1 cellular context compared by ENCODE assay signal in the genomic region with DNA sequence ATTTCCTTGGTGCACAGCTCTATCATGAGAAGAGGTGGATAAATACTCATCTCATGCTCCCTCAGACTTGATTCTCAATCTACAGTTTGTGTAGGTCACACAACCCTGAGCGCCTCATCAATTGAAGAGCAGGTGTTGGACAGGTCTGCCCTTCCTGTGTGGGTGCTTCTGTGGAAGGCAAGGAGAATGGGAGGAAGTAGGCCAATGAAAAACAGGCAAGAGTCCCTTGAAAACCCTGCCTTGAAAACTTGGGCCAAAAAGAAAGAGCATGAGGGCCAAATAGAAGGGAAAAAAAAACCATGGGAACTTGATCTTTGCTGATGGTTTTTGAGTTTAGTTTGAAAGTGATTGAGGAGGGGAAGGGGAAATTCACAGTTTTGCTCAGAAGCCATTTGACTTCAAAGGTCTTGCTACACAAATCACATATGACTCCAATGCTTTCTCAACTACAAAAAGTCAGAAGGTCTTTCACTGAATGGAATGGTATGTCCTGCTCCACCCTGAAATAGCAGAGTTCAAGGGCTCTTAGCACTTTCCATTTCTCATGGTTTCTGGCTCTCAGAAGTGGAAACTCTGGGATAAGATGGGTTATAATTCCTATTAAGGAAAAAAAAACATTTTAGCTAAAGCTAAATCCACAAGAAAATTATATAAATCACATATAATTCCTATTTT.
A peak's percentile ranks its signal among the peaks of the same experiment; 100 is the strongest.
TF ChIP-seq lines count a peak whose summit lies in the region.

No MANE protein-coding gene starts in this region.

TF ChIP-seq in HepG2, 621 proteins besides CTCF, POLR2A, EP300 and RAD21 (continued from another document and continues in another):
- TF ChIP-seq, protein P1, sequence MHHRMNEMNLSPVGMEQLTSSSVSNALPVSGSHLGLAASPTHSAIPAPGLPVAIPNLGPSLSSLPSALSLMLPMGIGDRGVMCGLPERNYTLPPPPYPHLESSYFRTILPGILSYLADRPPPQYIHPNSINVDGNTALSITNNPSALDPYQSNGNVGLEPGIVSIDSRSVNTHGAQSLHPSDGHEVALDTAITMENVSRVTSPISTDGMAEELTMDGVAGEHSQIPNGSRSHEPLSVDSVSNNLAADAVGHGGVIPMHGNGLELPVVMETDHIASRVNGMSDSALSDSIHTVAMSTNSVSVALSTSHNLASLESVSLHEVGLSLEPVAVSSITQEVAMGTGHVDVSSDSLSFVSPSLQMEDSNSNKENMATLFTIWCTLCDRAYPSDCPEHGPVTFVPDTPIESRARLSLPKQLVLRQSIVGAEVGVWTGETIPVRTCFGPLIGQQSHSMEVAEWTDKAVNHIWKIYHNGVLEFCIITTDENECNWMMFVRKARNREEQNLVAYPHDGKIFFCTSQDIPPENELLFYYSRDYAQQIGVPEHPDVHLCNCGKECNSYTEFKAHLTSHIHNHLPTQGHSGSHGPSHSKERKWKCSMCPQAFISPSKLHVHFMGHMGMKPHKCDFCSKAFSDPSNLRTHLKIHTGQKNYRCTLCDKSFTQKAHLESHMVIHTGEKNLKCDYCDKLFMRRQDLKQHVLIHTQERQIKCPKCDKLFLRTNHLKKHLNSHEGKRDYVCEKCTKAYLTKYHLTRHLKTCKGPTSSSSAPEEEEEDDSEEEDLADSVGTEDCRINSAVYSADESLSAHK (CRISPR knock-in tag; IDR thresholded peaks at IDR 0.05; ENCODE audit: borderline replicate concordance) = no peak
- TF ChIP-seq, protein P2, sequence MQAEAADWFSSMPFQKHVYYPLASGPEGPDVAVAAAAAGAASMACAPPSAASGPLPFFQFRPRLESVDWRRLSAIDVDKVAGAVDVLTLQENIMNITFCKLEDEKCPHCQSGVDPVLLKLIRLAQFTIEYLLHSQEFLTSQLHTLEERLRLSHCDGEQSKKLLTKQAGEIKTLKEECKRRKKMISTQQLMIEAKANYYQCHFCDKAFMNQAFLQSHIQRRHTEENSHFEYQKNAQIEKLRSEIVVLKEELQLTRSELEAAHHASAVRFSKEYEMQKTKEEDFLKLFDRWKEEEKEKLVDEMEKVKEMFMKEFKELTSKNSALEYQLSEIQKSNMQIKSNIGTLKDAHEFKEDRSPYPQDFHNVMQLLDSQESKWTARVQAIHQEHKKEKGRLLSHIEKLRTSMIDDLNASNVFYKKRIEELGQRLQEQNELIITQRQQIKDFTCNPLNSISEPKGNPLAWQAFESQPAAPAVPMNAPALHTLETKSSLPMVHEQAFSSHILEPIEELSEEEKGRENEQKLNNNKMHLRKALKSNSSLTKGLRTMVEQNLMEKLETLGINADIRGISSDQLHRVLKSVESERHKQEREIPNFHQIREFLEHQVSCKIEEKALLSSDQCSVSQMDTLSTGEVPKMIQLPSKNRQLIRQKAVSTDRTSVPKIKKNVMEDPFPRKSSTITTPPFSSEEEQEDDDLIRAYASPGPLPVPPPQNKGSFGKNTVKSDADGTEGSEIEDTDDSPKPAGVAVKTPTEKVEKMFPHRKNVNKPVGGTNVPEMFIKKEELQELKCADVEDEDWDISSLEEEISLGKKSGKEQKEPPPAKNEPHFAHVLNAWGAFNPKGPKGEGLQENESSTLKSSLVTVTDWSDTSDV (CRISPR knock-in tag; IDR thresholded peaks at IDR 0.05) = no peak
- TF ChIP-seq ARNT (IDR thresholded peaks at IDR 0.05) (no peak), SOX6 (IDR thresholded peaks at IDR 0.05) (no peak), SOX6 (CRISPR knock-in tag; IDR thresholded peaks at IDR 0.05) (peak; percentile 84; the same call in 1 of the 2 replicates), KMT2B (CRISPR knock-in tag; IDR thresholded peaks at IDR 0.05) (no peak), ZNF260 (CRISPR knock-in tag; IDR thresholded peaks at IDR 0.05; ENCODE audit: borderline replicate concordance, low read depth) (no peak), ZNF354B (CRISPR knock-in tag; IDR thresholded peaks at IDR 0.05) (no peak), ZNF761 (CRISPR knock-in tag; conservative IDR thresholded peaks at IDR 0.05) (no peak), ZNF570 (CRISPR knock-in tag; IDR thresholded peaks at IDR 0.05; ENCODE audit: borderline replicate concordance) (no peak), MAZ (IDR thresholded peaks at IDR 0.05; ENCODE audit: borderline replicate concordance, low read depth, low read length) (no peak), MAZ (CRISPR knock-in tag; IDR thresholded peaks at IDR 0.05; ENCODE audit: low read depth) (no peak), ZBTB21 (CRISPR knock-in tag; IDR thresholded peaks at IDR 0.05) (no peak), CHCHD3 (CRISPR knock-in tag; IDR thresholded peaks at IDR 0.05) (no peak), EHMT2 (IDR thresholded peaks at IDR 0.05; ENCODE audit: borderline replicate concordance, low read depth, low read length) (peak; percentile 80; the same call in 1 of the 2 replicates), MEIS2 (CRISPR knock-in tag; IDR thresholded peaks at IDR 0.05) (no peak), CBFB (CRISPR knock-in tag; IDR thresholded peaks at IDR 0.05) (no peak), ETV6 (CRISPR knock-in tag; conservative IDR thresholded peaks at IDR 0.05) (no peak), MTF1 (CRISPR knock-in tag; IDR thresholded peaks at IDR 0.05) (no peak), ESRRA (CRISPR knock-in tag; IDR thresholded peaks at IDR 0.05; ENCODE audit: low read depth) (no peak), NR2C2 (CRISPR knock-in tag; IDR thresholded peaks at IDR 0.05; ENCODE audit: borderline replicate concordance) (no peak), ZNF543 (CRISPR knock-in tag; IDR thresholded peaks at IDR 0.05) (no peak), ZNF225 (CRISPR knock-in tag; IDR thresholded peaks at IDR 0.05) (no peak), GTF2F1 (IDR thresholded peaks at IDR 0.05; ENCODE audit: low read length) (no peak), ZNF446 (CRISPR knock-in tag; IDR thresholded peaks at IDR 0.05) (no peak), SRY (CRISPR knock-in tag; IDR thresholded peaks at IDR 0.05) (no peak), FOXM1 (CRISPR knock-in tag; IDR thresholded peaks at IDR 0.05) (no peak), CENPX (CRISPR knock-in tag; IDR thresholded peaks at IDR 0.05) (no peak)
- TF ChIP-seq, protein P3, sequence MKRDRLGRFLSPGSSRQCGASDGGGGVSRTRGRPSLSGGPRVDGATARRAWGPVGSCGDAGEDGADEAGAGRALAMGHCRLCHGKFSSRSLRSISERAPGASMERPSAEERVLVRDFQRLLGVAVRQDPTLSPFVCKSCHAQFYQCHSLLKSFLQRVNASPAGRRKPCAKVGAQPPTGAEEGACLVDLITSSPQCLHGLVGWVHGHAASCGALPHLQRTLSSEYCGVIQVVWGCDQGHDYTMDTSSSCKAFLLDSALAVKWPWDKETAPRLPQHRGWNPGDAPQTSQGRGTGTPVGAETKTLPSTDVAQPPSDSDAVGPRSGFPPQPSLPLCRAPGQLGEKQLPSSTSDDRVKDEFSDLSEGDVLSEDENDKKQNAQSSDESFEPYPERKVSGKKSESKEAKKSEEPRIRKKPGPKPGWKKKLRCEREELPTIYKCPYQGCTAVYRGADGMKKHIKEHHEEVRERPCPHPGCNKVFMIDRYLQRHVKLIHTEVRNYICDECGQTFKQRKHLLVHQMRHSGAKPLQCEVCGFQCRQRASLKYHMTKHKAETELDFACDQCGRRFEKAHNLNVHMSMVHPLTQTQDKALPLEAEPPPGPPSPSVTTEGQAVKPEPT (CRISPR knock-in tag; IDR thresholded peaks at IDR 0.05; ENCODE audit: low read depth) = no peak
- TF ChIP-seq, protein P4, sequence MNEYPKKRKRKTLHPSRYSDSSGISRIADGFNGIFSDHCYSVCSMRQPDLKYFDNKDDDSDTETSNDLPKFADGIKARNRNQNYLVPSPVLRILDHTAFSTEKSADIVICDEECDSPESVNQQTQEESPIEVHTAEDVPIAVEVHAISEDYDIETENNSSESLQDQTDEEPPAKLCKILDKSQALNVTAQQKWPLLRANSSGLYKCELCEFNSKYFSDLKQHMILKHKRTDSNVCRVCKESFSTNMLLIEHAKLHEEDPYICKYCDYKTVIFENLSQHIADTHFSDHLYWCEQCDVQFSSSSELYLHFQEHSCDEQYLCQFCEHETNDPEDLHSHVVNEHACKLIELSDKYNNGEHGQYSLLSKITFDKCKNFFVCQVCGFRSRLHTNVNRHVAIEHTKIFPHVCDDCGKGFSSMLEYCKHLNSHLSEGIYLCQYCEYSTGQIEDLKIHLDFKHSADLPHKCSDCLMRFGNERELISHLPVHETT (CRISPR knock-in tag; conservative IDR thresholded peaks at IDR 0.05) = no peak
- TF ChIP-seq, protein P5, sequence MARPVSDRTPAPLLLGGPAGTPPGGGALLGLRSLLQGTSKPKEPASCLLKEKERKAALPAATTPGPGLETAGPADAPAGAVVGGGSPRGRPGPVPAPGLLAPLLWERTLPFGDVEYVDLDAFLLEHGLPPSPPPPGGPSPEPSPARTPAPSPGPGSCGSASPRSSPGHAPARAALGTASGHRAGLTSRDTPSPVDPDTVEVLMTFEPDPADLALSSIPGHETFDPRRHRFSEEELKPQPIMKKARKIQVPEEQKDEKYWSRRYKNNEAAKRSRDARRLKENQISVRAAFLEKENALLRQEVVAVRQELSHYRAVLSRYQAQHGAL (CRISPR knock-in tag; IDR thresholded peaks at IDR 0.05; ENCODE audit: not compliant biosample characterization) = no peak
- TF ChIP-seq, protein P6, sequence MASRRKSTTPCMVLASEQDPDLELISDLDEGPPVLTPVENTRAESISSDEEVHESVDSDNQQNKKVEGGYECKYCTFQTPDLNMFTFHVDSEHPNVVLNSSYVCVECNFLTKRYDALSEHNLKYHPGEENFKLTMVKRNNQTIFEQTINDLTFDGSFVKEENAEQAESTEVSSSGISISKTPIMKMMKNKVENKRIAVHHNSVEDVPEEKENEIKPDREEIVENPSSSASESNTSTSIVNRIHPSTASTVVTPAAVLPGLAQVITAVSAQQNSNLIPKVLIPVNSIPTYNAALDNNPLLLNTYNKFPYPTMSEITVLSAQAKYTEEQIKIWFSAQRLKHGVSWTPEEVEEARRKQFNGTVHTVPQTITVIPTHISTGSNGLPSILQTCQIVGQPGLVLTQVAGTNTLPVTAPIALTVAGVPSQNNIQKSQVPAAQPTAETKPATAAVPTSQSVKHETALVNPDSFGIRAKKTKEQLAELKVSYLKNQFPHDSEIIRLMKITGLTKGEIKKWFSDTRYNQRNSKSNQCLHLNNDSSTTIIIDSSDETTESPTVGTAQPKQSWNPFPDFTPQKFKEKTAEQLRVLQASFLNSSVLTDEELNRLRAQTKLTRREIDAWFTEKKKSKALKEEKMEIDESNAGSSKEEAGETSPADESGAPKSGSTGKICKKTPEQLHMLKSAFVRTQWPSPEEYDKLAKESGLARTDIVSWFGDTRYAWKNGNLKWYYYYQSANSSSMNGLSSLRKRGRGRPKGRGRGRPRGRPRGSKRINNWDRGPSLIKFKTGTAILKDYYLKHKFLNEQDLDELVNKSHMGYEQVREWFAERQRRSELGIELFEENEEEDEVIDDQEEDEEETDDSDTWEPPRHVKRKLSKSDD (CRISPR knock-in tag; IDR thresholded peaks at IDR 0.05; ENCODE audit: low read depth) = no peak
- TF ChIP-seq, protein P7, sequence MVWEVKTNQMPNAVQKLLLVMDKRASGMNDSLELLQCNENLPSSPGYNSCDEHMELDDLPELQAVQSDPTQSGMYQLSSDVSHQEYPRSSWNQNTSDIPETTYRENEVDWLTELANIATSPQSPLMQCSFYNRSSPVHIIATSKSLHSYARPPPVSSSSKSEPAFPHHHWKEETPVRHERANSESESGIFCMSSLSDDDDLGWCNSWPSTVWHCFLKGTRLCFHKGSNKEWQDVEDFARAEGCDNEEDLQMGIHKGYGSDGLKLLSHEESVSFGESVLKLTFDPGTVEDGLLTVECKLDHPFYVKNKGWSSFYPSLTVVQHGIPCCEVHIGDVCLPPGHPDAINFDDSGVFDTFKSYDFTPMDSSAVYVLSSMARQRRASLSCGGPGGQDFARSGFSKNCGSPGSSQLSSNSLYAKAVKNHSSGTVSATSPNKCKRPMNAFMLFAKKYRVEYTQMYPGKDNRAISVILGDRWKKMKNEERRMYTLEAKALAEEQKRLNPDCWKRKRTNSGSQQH (CRISPR knock-in tag; IDR thresholded peaks at IDR 0.05; ENCODE audit: low read depth) = no peak
- TF ChIP-seq, protein P8, sequence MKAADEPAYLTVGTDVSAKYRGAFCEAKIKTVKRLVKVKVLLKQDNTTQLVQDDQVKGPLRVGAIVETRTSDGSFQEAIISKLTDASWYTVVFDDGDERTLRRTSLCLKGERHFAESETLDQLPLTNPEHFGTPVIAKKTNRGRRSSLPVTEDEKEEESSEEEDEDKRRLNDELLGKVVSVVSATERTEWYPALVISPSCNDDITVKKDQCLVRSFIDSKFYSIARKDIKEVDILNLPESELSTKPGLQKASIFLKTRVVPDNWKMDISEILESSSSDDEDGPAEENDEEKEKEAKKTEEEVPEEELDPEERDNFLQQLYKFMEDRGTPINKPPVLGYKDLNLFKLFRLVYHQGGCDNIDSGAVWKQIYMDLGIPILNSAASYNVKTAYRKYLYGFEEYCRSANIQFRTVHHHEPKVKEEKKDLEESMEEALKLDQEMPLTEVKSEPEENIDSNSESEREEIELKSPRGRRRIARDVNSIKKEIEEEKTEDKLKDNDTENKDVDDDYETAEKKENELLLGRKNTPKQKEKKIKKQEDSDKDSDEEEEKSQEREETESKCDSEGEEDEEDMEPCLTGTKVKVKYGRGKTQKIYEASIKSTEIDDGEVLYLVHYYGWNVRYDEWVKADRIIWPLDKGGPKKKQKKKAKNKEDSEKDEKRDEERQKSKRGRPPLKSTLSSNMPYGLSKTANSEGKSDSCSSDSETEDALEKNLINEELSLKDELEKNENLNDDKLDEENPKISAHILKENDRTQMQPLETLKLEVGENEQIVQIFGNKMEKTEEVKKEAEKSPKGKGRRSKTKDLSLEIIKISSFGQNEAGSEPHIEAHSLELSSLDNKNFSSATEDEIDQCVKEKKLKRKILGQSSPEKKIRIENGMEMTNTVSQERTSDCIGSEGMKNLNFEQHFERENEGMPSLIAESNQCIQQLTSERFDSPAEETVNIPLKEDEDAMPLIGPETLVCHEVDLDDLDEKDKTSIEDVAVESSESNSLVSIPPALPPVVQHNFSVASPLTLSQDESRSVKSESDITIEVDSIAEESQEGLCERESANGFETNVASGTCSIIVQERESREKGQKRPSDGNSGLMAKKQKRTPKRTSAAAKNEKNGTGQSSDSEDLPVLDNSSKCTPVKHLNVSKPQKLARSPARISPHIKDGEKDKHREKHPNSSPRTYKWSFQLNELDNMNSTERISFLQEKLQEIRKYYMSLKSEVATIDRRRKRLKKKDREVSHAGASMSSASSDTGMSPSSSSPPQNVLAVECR (CRISPR knock-in tag; IDR thresholded peaks at IDR 0.05; ENCODE audit: borderline replicate concordance) = peak; percentile 16; the same call in 1 of the 2 replicates
